Comparison of ENCODE assay signal across 9 cellular contexts in the genomic region with DNA sequence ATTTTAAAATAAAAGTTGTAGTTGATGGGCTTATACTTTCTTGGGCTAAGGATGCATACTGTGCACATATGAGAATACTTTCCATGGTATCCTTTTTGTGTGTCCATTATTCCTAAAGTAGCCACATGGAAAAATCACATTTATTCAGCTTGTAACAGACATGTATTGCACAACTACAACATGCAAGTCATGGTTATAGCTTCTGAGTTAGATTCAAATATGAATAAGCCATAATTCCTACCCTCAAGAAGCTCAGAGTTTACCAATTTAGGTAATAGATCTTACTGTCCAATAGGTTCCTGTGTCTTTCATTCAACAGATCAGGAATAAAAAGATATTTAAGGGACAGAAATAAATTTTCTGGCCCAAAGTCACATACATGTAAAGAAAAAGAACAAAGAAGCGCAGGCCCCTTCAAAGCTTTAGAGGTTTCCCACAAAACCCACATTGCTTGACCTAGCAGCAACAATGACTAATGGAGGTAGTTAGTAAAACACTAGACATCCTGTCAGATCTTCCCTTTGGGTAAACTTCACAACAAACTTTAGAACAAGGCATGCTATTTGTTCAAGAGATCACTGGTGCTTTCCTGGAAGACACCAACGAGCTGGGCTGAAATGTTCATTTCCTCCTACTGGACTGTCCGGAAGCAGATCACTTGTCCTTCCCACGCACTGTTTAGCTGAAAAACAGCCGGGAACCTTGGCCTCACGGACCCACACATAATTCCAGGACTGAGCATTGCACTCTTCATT.
A peak's percentile ranks its signal among the peaks of the same experiment; 100 is the strongest.
DNase-seq lines count a peak whose midpoint lies in the region; ATAC-seq and TF ChIP-seq lines count a peak whose summit lies in the region.
"Had no signal": no experiment of that assay in that cellular context is flagged by ENCODE, and none has a peak within 500 bp of the region (broad histone marks: within the 10 kb centered on the region; RNA-seq: fewer than 3 reads in every experiment).

No MANE protein-coding gene starts in this region.

- peaks cover 5% of the 10 kb centered on the region for H3K27me3 Mint-ChIP-seq in activated T-cell treated with anti-CD3 and anti-CD28 coated beads, Interleukin-2, amount 50 U/mL, for 72 hours (ENCODE audit: low read depth)
- no peaks in the 10 kb centered on the region for H3K27me3 Mint-ChIP-seq in neural progenitor cell (ENCODE audit: insufficient read depth, low read depth)
- H3K27me3 Mint-ChIP-seq: stimulated activated naive B cell treated with anti-CD40 and anti-IgM and Interleukin-4, amounts not matched to agents 10 μg/mL and 1 μg/mL and 100 μg/mL, for 72 hours had no signal

- no peak overlapping the region for H3K4me2 ChIP-seq in osteoblast (ENCODE audit: insufficient read depth, low read length)
- no peak overlapping the region for H3K4me2 ChIP-seq in neural progenitor cell

- peak overlapping the region; percentile 26 for H3K27ac ChIP-seq in osteoblast (ENCODE audit: low read depth, low read length)
- no peak overlapping the region for H3K27ac ChIP-seq in neural progenitor cell

- H2AFZ ChIP-seq in osteoblast (ENCODE audit: low read length) (peak overlapping the region; percentile 11), neural progenitor cell (replicated peaks) (no peak overlapping the region)

- DNase-seq in activated T-cell treated with anti-CD3 and anti-CD28 coated beads, Interleukin-2, amount 50 U/mL, for 72 hours, result peak; percentile 26 to 29
- DNase-seq in osteoblast (ENCODE audit: insufficient read length, low spot score, missing footprints) (no peak), NCI-H1694 (lab: John Stamatoyannopoulos, UW) (no peak), GF-D8 (lab: John Stamatoyannopoulos, UW) (no peak), Ammon's horn (ENCODE audit: low spot score) (no peak), neural progenitor cell (ENCODE audit: low spot score) (no peak)
- DNase-seq: stimulated activated naive B cell treated with anti-CD40 and anti-IgM and Interleukin-4, amounts not matched to agents 10 μg/mL and 1 μg/mL and 100 μg/mL, for 72 hours had no signal

- H3K79me2 ChIP-seq in osteoblast (ENCODE audit: insufficient read depth, low read length) (no peaks in the 10 kb centered on the region), neural progenitor cell (ENCODE audit: low read depth) (no peaks in the 10 kb centered on the region)

- no peaks in the 10 kb centered on the region for H3K9me3 Mint-ChIP-seq in activated T-cell treated with anti-CD3 and anti-CD28 coated beads, Interleukin-2, amount 50 U/mL, for 72 hours
- H3K9me3 Mint-ChIP-seq in neural progenitor cell, result no peaks in the 10 kb centered on the region
- H3K9me3 Mint-ChIP-seq: stimulated activated naive B cell treated with anti-CD40 and anti-IgM and Interleukin-4, amounts not matched to agents 10 μg/mL and 1 μg/mL and 100 μg/mL, for 72 hours had no signal

- H3K4me3 Mint-ChIP-seq in activated T-cell treated with anti-CD3 and anti-CD28 coated beads, Interleukin-2, amount 50 U/mL, for 72 hours, result peak overlapping the region in 1 of 2 donors; percentile 22
- H3K4me3 Mint-ChIP-seq in neural progenitor cell, result no peak overlapping the region
- H3K4me3 Mint-ChIP-seq: stimulated activated naive B cell treated with anti-CD40 and anti-IgM and Interleukin-4, amounts not matched to agents 10 μg/mL and 1 μg/mL and 100 μg/mL, for 72 hours had no signal

- H3K9ac ChIP-seq in neural progenitor cell, result no peak overlapping the region

- H3K27me3 ChIP-seq in osteoblast (ENCODE audit: insufficient read depth, low read length) (no peaks in the 10 kb centered on the region), neural progenitor cell (no peaks in the 10 kb centered on the region)

- no peak for TF ChIP-seq CTCF in osteoblast (IDR thresholded peaks at IDR 0.05; ENCODE audit: extremely low read depth, low read depth, low read length)
- no peak for TF ChIP-seq CTCF in neural progenitor cell (IDR thresholded peaks at IDR 0.05)

- peaks cover 22% of the 10 kb centered on the region for H3K4me1 Mint-ChIP-seq in activated T-cell treated with anti-CD3 and anti-CD28 coated beads, Interleukin-2, amount 50 U/mL, for 72 hours (ENCODE audit: low read depth)
- no peaks in the 10 kb centered on the region for H3K4me1 Mint-ChIP-seq in neural progenitor cell
- H3K4me1 Mint-ChIP-seq: stimulated activated naive B cell treated with anti-CD40 and anti-IgM and Interleukin-4, amounts not matched to agents 10 μg/mL and 1 μg/mL and 100 μg/mL, for 72 hours had no signal

- ATAC-seq in GM18909 (IDR thresholded peaks at IDR 0.05; ENCODE audit: poor library complexity, unreplicated experiment), result peak; percentile 83
- ATAC-seq in HG02943 (IDR thresholded peaks at IDR 0.05; ENCODE audit: low read depth, unreplicated experiment), result peak; percentile 74
- ATAC-seq in activated T-cell treated with anti-CD3 and anti-CD28 coated beads, Interleukin-2, amount 50 U/mL, for 72 hours (replicated peaks in 1 of 2), result peak; percentile 88 to 91

- H4K20me1 ChIP-seq in osteoblast (ENCODE audit: insufficient read depth, low read length) (no peaks in the 10 kb centered on the region), neural progenitor cell (ENCODE audit: low read depth) (no peaks in the 10 kb centered on the region)

- H3K9me3 ChIP-seq in osteoblast (ENCODE audit: low read depth, low read length) (no peaks in the 10 kb centered on the region), neural progenitor cell (ENCODE audit: low read depth) (no peaks in the 10 kb centered on the region)

- peaks cover 29% of the 10 kb centered on the region for H3K4me1 ChIP-seq in osteoblast (ENCODE audit: insufficient read depth, low read length)
- H3K4me1 ChIP-seq in neural progenitor cell, result no peaks in the 10 kb centered on the region

- no peaks in the 10 kb centered on the region for H3K36me3 Mint-ChIP-seq in activated T-cell treated with anti-CD3 and anti-CD28 coated beads, Interleukin-2, amount 50 U/mL, for 72 hours (ENCODE audit: insufficient read depth in 2 of 2)
- no peaks in the 10 kb centered on the region for H3K36me3 Mint-ChIP-seq in neural progenitor cell
- H3K36me3 Mint-ChIP-seq: stimulated activated naive B cell treated with anti-CD40 and anti-IgM and Interleukin-4, amounts not matched to agents 10 μg/mL and 1 μg/mL and 100 μg/mL, for 72 hours had no signal

- no peaks in the 10 kb centered on the region for H3K36me3 ChIP-seq in osteoblast (ENCODE audit: insufficient read depth, low read length)
- no peaks in the 10 kb centered on the region for H3K36me3 ChIP-seq in neural progenitor cell

- H3K27ac Mint-ChIP-seq in activated T-cell treated with anti-CD3 and anti-CD28 coated beads, Interleukin-2, amount 50 U/mL, for 72 hours, result peak overlapping the region; percentile 50
- H3K27ac Mint-ChIP-seq in neural progenitor cell, result no peak overlapping the region
- H3K27ac Mint-ChIP-seq: stimulated activated naive B cell treated with anti-CD40 and anti-IgM and Interleukin-4, amounts not matched to agents 10 μg/mL and 1 μg/mL and 100 μg/mL, for 72 hours had no signal

- H3K4me3 ChIP-seq in osteoblast (ENCODE audit: insufficient read depth, low read length) (no peak overlapping the region), neural progenitor cell (no peak overlapping the region)

- H3F3A ChIP-seq in neural progenitor cell (ENCODE audit: low read depth), result no peaks in the 10 kb centered on the region

Comparison
In these comparisons a context has a peak if more than half of its experiments do, and no peak if none do; other contexts are left out.
1. DNase-seq: peak in activated T-cell treated with anti-CD3 and anti-CD28 coated beads, Interleukin-2, amount 50 U/mL, for 72 hours (2 of 2); none in osteoblast (single experiment), NCI-H1694 (single experiment), GF-D8 (single experiment), Ammon's horn (single experiment) and neural progenitor cell (single experiment).
2. Peak in every context shown above with its lines, with median percentiles within 50 percentile points of each other: ATAC-seq.